In the genomic region with DNA sequence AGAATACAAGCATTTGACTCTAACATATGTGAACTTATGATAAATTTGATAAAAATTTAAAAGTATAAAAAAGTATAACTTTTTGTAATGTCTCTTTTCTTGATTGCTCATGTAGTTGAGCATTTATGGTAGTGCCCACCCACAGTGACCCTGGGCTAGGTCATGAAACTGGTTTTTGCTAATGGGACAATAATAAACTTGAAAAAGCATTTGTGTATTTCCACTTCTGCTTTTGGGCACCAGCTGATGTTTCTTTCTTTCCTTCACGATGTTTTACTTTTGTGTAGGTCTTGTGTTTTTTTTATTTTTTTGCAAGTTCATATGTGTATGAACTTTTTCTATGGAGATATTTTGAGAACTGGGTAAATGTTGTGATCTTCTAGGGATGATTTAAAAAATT, we compare ENCODE assay signal across 23 cellular contexts.
DNase-seq lines count a peak whose midpoint lies in the region; ATAC-seq, FAIRE-seq and TF ChIP-seq lines count a peak whose summit lies in the region.
"Had no signal": no experiment of that assay in that cellular context is flagged by ENCODE, and none has a peak within 500 bp of the region (broad histone marks: within the 10 kb centered on the region; RNA-seq: fewer than 3 reads in every experiment).

No MANE protein-coding gene starts in this region.

- no peaks in the 10 kb centered on the region for H3K27me3 ChIP-seq in MM.1S (replicated peaks; ENCODE audit: insufficient read depth, low read length)
- H3K27me3 ChIP-seq in psoas muscle (ENCODE audit: insufficient read depth in 3 of 3, low read length in 2 of 3): no peaks in the 10 kb centered on the region
- H3K27me3 ChIP-seq: esophagus squamous epithelium had no signal

- ATAC-seq in GM18867 (IDR thresholded peaks at IDR 0.05; ENCODE audit: unreplicated experiment): peak; percentile 96
- ATAC-seq in GM21423 (IDR thresholded peaks at IDR 0.05; ENCODE audit: unreplicated experiment): peak; percentile 52
- ATAC-seq in HG02938 (IDR thresholded peaks at IDR 0.05; ENCODE audit: unreplicated experiment): peak; percentile 73
- no peak for ATAC-seq in stimulated activated naive CD8-positive, alpha-beta T cell treated with anti-CD3 and anti-CD28 coated beads, Interleukin-15, amount 100 ng/mL, for 72 hours
- no peak for ATAC-seq in psoas muscle
- ATAC-seq: CD8-positive, alpha-beta T cell had no signal

- no peaks in the 10 kb centered on the region for H3F3A ChIP-seq in MM.1S (ENCODE audit: insufficient read depth, low read length)

- WGBS in psoas muscle, 3 donors: 41 to 83% (median 55%) methylated on average over 1 of the region's 1 CpG

- H3K4me2 ChIP-seq in MM.1S (ENCODE audit: low read depth, low read length): no peak overlapping the region

- TF ChIP-seq CTCF in MM.1S (IDR thresholded peaks at IDR 0.05; ENCODE audit: low read length) (no peak), psoas muscle (IDR thresholded peaks at IDR 0.05) (no peak)

- no peak overlapping the region for H3K4me3 ChIP-seq in MM.1S (ENCODE audit: low read length)
- H3K4me3 ChIP-seq in psoas muscle: no peak overlapping the region
- H3K4me3 ChIP-seq: esophagus squamous epithelium, skin epidermis had no signal

- DNase-seq in MM.1S (peak; percentile 8), NCI-H187 (lab: John Stamatoyannopoulos, UW) (no peak), RCC 7860 (ENCODE audit: low spot score) (no peak), psoas muscle (no peak)
- DNase-seq in stimulated activated naive CD8-positive, alpha-beta T cell treated with anti-CD3 and anti-CD28 coated beads, Interleukin-15, amount 100 ng/mL, for 72 hours: no peak
- DNase-seq: activated CD4-positive, alpha-beta T cell treated with anti-CD3 and anti-CD28 coated beads, Interleukin-2, amount 50 U/mL, for 4 hours; activated naive CD4-positive, alpha-beta T cell; anterior cingulate cortex; CD8-positive, alpha-beta T cell; DMS79; esophagus squamous epithelium; NCI-H446 treated with DMSO at 0.1 percent for 48 hours; stimulated activated CD4-positive, alpha-beta T cell treated with anti-CD3 and anti-CD28 coated beads, Interleukin-2, amount 100 ng/mL, for 48 hours; T-helper 1 cell had no signal

- H3K27ac ChIP-seq in MM.1S (ENCODE audit: low read length) (no peak overlapping the region), psoas muscle (no peak overlapping the region)
- H3K27ac ChIP-seq: esophagus squamous epithelium, skin epidermis, VCaP had no signal

- no peak overlapping the region for H3K4me3 Mint-ChIP-seq in stimulated activated naive CD8-positive, alpha-beta T cell treated with anti-CD3 and anti-CD28 coated beads, Interleukin-15, amount 100 ng/mL, for 72 hours
- H3K4me3 Mint-ChIP-seq: CD8-positive, alpha-beta T cell; mesothelial cell of epicardium; nephron had no signal

- intact Hi-C loops in psoas muscle (cut with DNase I): no loop called here

- no peaks in the 10 kb centered on the region for H3K4me1 Mint-ChIP-seq in stimulated activated naive CD8-positive, alpha-beta T cell treated with anti-CD3 and anti-CD28 coated beads, Interleukin-15, amount 100 ng/mL, for 72 hours
- H3K4me1 Mint-ChIP-seq: mesothelial cell of epicardium, nephron had no signal

- no peaks in the 10 kb centered on the region for H3K9me3 Mint-ChIP-seq in stimulated activated naive CD8-positive, alpha-beta T cell treated with anti-CD3 and anti-CD28 coated beads, Interleukin-15, amount 100 ng/mL, for 72 hours
- H3K9me3 Mint-ChIP-seq: CD8-positive, alpha-beta T cell had no signal

- no peaks in the 10 kb centered on the region for H3K27me3 Mint-ChIP-seq in stimulated activated naive CD8-positive, alpha-beta T cell treated with anti-CD3 and anti-CD28 coated beads, Interleukin-15, amount 100 ng/mL, for 72 hours
- H3K27me3 Mint-ChIP-seq: progenitor cell of endocrine pancreas had no signal

- H3K27ac Mint-ChIP-seq in stimulated activated naive CD8-positive, alpha-beta T cell treated with anti-CD3 and anti-CD28 coated beads, Interleukin-15, amount 100 ng/mL, for 72 hours: no peak overlapping the region
- H3K27ac Mint-ChIP-seq: CD8-positive, alpha-beta T cell; mesothelial cell of epicardium; nephron; progenitor cell of endocrine pancreas had no signal

- no peaks in the 10 kb centered on the region for H3K36me3 ChIP-seq in MM.1S (replicated peaks; ENCODE audit: insufficient read depth, low read length)
- no peaks in the 10 kb centered on the region for H3K36me3 ChIP-seq in psoas muscle (ENCODE audit: insufficient read depth in 1 of 2, low read depth in 1 of 2)
- H3K36me3 ChIP-seq: esophagus squamous epithelium had no signal

- H3K4me1 ChIP-seq in MM.1S (ENCODE audit: low read length): no peaks in the 10 kb centered on the region
- H3K4me1 ChIP-seq in psoas muscle: no peaks in the 10 kb centered on the region
- H3K4me1 ChIP-seq: esophagus squamous epithelium had no signal

- H3K79me2 ChIP-seq in MM.1S (ENCODE audit: low read length): no peaks in the 10 kb centered on the region

- no peaks in the 10 kb centered on the region for H3K9me2 ChIP-seq in MM.1S (replicated peaks; ENCODE audit: insufficient read depth, low read length)

- no peak overlapping the region for H2AFZ ChIP-seq in MM.1S (ENCODE audit: low read length)

- H3K9ac ChIP-seq in MM.1S (ENCODE audit: low read length): no peak overlapping the region

- H3K9me3 ChIP-seq in MM.1S (replicated peaks; ENCODE audit: insufficient read depth, low read length) (no peaks in the 10 kb centered on the region), psoas muscle (no peaks in the 10 kb centered on the region)
- H3K9me3 ChIP-seq: esophagus squamous epithelium had no signal

- H4K20me1 ChIP-seq in MM.1S (ENCODE audit: insufficient read depth, low read length): no peaks in the 10 kb centered on the region

- no peak for FAIRE-seq in RCC 7860 (lab: Jason Lieb, UNC)
- FAIRE-seq: GM18507 had no signal

Comparison
In these comparisons a context has a peak if more than half of its experiments do, and no peak if none do; other contexts are left out.
1. ATAC-seq: peak in GM18867 (single experiment), GM21423 (single experiment) and HG02938 (single experiment); none in stimulated activated naive CD8-positive, alpha-beta T cell treated with anti-CD3 and anti-CD28 coated beads, Interleukin-15, amount 100 ng/mL, for 72 hours (single experiment) and psoas muscle (0 of 4).